In the genomic region with DNA sequence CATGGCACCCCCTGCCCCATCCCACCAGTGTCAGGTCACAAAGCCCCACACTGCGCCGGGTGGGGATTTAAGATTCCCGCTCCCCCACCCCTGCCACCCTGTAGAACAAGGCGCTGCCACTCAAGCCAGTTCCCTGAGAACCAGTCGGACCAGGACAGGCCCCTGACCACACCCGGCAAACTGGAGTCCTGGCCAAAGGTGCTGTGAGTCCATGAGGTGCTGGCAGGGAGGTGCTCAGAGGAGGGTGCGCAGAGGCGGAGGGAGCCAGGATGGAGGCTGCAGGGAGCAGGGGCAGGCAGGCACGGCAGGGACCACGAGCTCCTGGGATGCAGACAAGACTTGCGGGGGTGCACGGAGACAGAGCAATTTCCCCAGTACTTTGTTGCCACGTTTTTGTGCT, we compare ENCODE assay signal across 1 cellular context.
TF ChIP-seq lines count a peak whose summit lies in the region.

No MANE protein-coding gene starts in this region.

TF ChIP-seq in GM23338, 12 proteins besides CTCF, POLR2A, EP300 and RAD21:
- no peak for TF ChIP-seq ZNF114 (CRISPR knock-in tag; IDR thresholded peaks at IDR 0.05)
- TF ChIP-seq EZH2 (IDR thresholded peaks at IDR 0.05; ENCODE audit: low read depth, unreplicated experiment) = no peak
- no peak for TF ChIP-seq STAT1 (IDR thresholded peaks at IDR 0.05; ENCODE audit: unreplicated experiment)
- TF ChIP-seq REST (IDR thresholded peaks at IDR 0.05; ENCODE audit: unreplicated experiment) = no peak
- no peak for TF ChIP-seq JUNB (IDR thresholded peaks at IDR 0.05; ENCODE audit: unreplicated experiment)
- no peak for TF ChIP-seq ZNF331 (CRISPR knock-in tag; IDR thresholded peaks at IDR 0.05; ENCODE audit: low read depth)
- TF ChIP-seq EZH2phosphoT487 (IDR thresholded peaks at IDR 0.05; ENCODE audit: unreplicated experiment) = no peak
- TF ChIP-seq ETS1 (IDR thresholded peaks at IDR 0.05) = no peak
- TF ChIP-seq ZNF462 (CRISPR knock-in tag; IDR thresholded peaks at IDR 0.05) = no peak
- TF ChIP-seq CREB1 (CRISPR knock-in tag; IDR thresholded peaks at IDR 0.05; ENCODE audit: low read depth) = no peak
- TF ChIP-seq NANOG (IDR thresholded peaks at IDR 0.05; ENCODE audit: borderline replicate concordance) = no peak
- TF ChIP-seq POLR2AphosphoS5 (IDR thresholded peaks at IDR 0.05; ENCODE audit: low read depth) = no peak
